8 cellular contexts compared by ENCODE assay signal in genomic region chr10:102118867-102119266, GRCh38. TPM values are rescaled to one million over a fixed set of nuclear protein-coding genes. Genes with fewer than 3 reads are reported as not detected.
A peak's percentile ranks its signal among the peaks of the same experiment; 100 is the strongest.
DNase-seq lines count a peak whose midpoint lies in the region; ATAC-seq and TF ChIP-seq lines count a peak whose summit lies in the region.

No MANE protein-coding gene starts in this region.

- H3K9me3 ChIP-seq in OCI-LY1 (ENCODE audit: low read length), result no peaks in the 10 kb centered on the region
- H3K9me3 ChIP-seq in upper lobe of left lung, result no peaks in the 10 kb centered on the region

- H3K36me3 ChIP-seq in OCI-LY1 (ENCODE audit: insufficient read depth, low read length), result no peaks in the 10 kb centered on the region
- H3K36me3 ChIP-seq in mesendoderm (ENCODE audit: control insufficient read depth, insufficient read depth, low read length), result no peaks in the 10 kb centered on the region
- H3K36me3 ChIP-seq in upper lobe of left lung, result no peaks in the 10 kb centered on the region

- H3K79me2 ChIP-seq in OCI-LY1 (ENCODE audit: insufficient read depth, low read length) (peaks cover 10% of the 10 kb centered on the region), mesendoderm (ENCODE audit: control insufficient read depth, insufficient read depth, low read length) (peaks cover 42% of the 10 kb centered on the region)

- no peaks in the 10 kb centered on the region for H3K27me3 Mint-ChIP-seq in chondrocyte (ENCODE audit: low read depth)

- TF ChIP-seq EP300 in upper lobe of left lung (IDR thresholded peaks at IDR 0.05), result no peak

- H3F3A ChIP-seq in OCI-LY1 (ENCODE audit: insufficient read depth, low read length), result no peaks in the 10 kb centered on the region

- H3K27me3 ChIP-seq in OCI-LY1 (ENCODE audit: insufficient read depth, low read length), result no peaks in the 10 kb centered on the region
- H3K27me3 ChIP-seq in mesendoderm (ENCODE audit: insufficient read depth, low read length, poor library complexity), result no peaks in the 10 kb centered on the region
- H3K27me3 ChIP-seq in upper lobe of left lung, result no peaks in the 10 kb centered on the region

- no peak overlapping the region for H2BK15ac ChIP-seq in mesendoderm (replicated peaks; ENCODE audit: low read depth)

- H3K36me3 Mint-ChIP-seq in chondrocyte (ENCODE audit: low read depth), result no peaks in the 10 kb centered on the region

- H3K4me2 ChIP-seq in OCI-LY1 (ENCODE audit: low read length) (peak overlapping the region; percentile 82), mesendoderm (ENCODE audit: low read length) (peak overlapping the region; percentile 73)

- no peak overlapping the region for H4K5ac ChIP-seq in mesendoderm (ENCODE audit: low read length)

- H3K9ac ChIP-seq in OCI-LY1 (ENCODE audit: low read length) (peak overlapping the region; percentile 95), mesendoderm (ENCODE audit: low read length) (peak overlapping the region; percentile 37)

- TF ChIP-seq CTCF in GM12865 (IDR thresholded peaks at IDR 0.05; ENCODE audit: insufficient read depth, low read depth, low read length, missing control alignments), result no peak
- no peak for TF ChIP-seq CTCF in OCI-LY1 (IDR thresholded peaks at IDR 0.05; ENCODE audit: low read length)
- no peak for TF ChIP-seq CTCF in chondrocyte (IDR thresholded peaks at IDR 0.05)
- no peak for TF ChIP-seq CTCF in upper lobe of left lung (IDR thresholded peaks at IDR 0.05)

- peaks cover 10% of the 10 kb centered on the region for H3K79me1 ChIP-seq in mesendoderm (ENCODE audit: low read length)

- H3K4me1 Mint-ChIP-seq in chondrocyte (ENCODE audit: low read depth), result peaks cover 60% of the 10 kb centered on the region

- no peak for TF ChIP-seq POLR2A in upper lobe of left lung (IDR thresholded peaks at IDR 0.05)

- H3K4me1 ChIP-seq in OCI-LY1 (ENCODE audit: insufficient read depth, low read length, severe bottlenecking) (peaks cover 53% of the 10 kb centered on the region), mesendoderm (ENCODE audit: control insufficient read depth, low read depth, low read length) (peaks cover 33% of the 10 kb centered on the region), upper lobe of left lung (peaks cover 58 to 67% (median 63%) of the 10 kb centered on the region in 4 donors)

- H4K8ac ChIP-seq in mesendoderm (ENCODE audit: low read depth, low read length), result no peak overlapping the region

- WGBS in mesendoderm (ENCODE audit: extremely low coverage, insufficient coverage, low lambda C conversion rate), result no CpG with 5 or more reads among the region's 6 CpGs
- WGBS in upper lobe of left lung, 2 donors, result 0 to 3% methylated on average over 4 to 6 of the region's 6 CpGs

- H2BK120ac ChIP-seq in mesendoderm (ENCODE audit: low read depth, low read length), result peak overlapping the region; percentile 7

- no peaks in the 10 kb centered on the region for H3K9me2 ChIP-seq in OCI-LY1 (ENCODE audit: low read depth, low read length)

- no peaks in the 10 kb centered on the region for H4K20me1 ChIP-seq in OCI-LY1 (ENCODE audit: insufficient read depth, low read length)

- H3K56ac ChIP-seq in mesendoderm (ENCODE audit: low read length), result peak overlapping the region; percentile 73

- DNase-seq in GM12865 (ENCODE audit: low read depth) (peak; percentile 39), chondrocyte (ENCODE audit: low spot score) (no peak), mesendoderm (peak; percentile 67), upper lobe of left lung (peak in 1 of 2 donors; percentile 76), NCI-H2196 treated with DMSO at 0.1 percent for 48 hours (lab: John Stamatoyannopoulos, UW; ENCODE audit: unreplicated experiment) (no peak), NOMO-1 (lab: John Stamatoyannopoulos, UW; ENCODE audit: unreplicated experiment in 2 of 2) (no peak)

- H3K4me3 ChIP-seq in GM12865 (ENCODE audit: low read depth, low read length) (peak overlapping the region; percentile 96), OCI-LY1 (ENCODE audit: low read depth, low read length, poor library complexity, severe bottlenecking) (peak overlapping the region; percentile 93), mesendoderm (ENCODE audit: low read length) (peak overlapping the region; percentile 8), upper lobe of left lung (peak overlapping the region; percentile 38 to 90 (median 83))

- peak overlapping the region; percentile 27 for H2AK5ac ChIP-seq in mesendoderm (ENCODE audit: low read length)

- no peak overlapping the region for H3K4ac ChIP-seq in mesendoderm (ENCODE audit: low read depth, low read length)

- H3K9me3 Mint-ChIP-seq in chondrocyte (ENCODE audit: low read depth), result no peaks in the 10 kb centered on the region

- H3K27ac ChIP-seq in OCI-LY1 (ENCODE audit: low read depth, low read length, poor library complexity, severe bottlenecking) (peak overlapping the region; percentile 91), mesendoderm (ENCODE audit: low read depth, low read length) (peak overlapping the region; percentile 27), upper lobe of left lung (peak overlapping the region; percentile 94 to 99 (median 98))

- H3K23ac ChIP-seq in mesendoderm (ENCODE audit: low read length), result no peak overlapping the region

- H3K18ac ChIP-seq in mesendoderm (ENCODE audit: low read length), result no peak overlapping the region

- no peak overlapping the region for H2AFZ ChIP-seq in OCI-LY1 (ENCODE audit: low read length)

- H3K4me3 Mint-ChIP-seq in chondrocyte (ENCODE audit: unreplicated experiment), result peak overlapping the region; percentile 81

- no peak overlapping the region for H2BK5ac ChIP-seq in mesendoderm (ENCODE audit: low read length)

- peak overlapping the region; percentile 99 for H3K27ac Mint-ChIP-seq in chondrocyte (ENCODE audit: unreplicated experiment)

- no peak for ATAC-seq in upper lobe of left lung (ENCODE audit: low FRiP score in 2 of 2)
- ATAC-seq in HG03139 (IDR thresholded peaks at IDR 0.05; ENCODE audit: unreplicated experiment), result no peak

RNA-seq across cellular contexts. Expression of gene LDB1, which starts 1.3 kb away (rescaled TPM):
- total RNA-seq in chondrocyte (64.6 to 73.9 TPM (median 65.7 TPM) in 3 replicates), upper lobe of left lung (100 to 1,000 TPM in 1 of 6 donors, 10 to 100 TPM in 5; 31.5 to 243 (median 54.9) TPM)
- polyA plus RNA-seq in mesendoderm (2013, experiment 1 of 2), result 57.8 TPM
- polyA plus RNA-seq in mesendoderm (2013, experiment 2 of 2), result 57.6 TPM

RNA-seq across cellular contexts. Expression of gene PPRC1, which starts 14.0 kb away (rescaled TPM):
- 42.9 to 47.3 TPM (median 44.4 TPM) in 3 replicates for total RNA-seq in chondrocyte
- 74.1 TPM for polyA plus RNA-seq in mesendoderm (2013, experiment 1 of 2)
- polyA plus RNA-seq in mesendoderm (2013, experiment 2 of 2), result 73.8 TPM
- 10 to 100 TPM; 29.3 to 57.6 (median 40.3) TPM for total RNA-seq in upper lobe of left lung

RNA-seq across cellular contexts. Expression of gene NOLC1, which starts 33.3 kb away (rescaled TPM):
- total RNA-seq in chondrocyte (36.2 to 50.6 TPM (median 38.8 TPM) in 3 replicates), upper lobe of left lung (10 to 100 TPM; 21.4 to 72.8 (median 44.3) TPM)
- 285 TPM for polyA plus RNA-seq in mesendoderm (2013, experiment 1 of 2)
- 294 TPM for polyA plus RNA-seq in mesendoderm (2013, experiment 2 of 2)

RNA-seq across cellular contexts. Expression of gene HPS6, which starts 53.7 kb away (rescaled TPM):
- 19.4 to 21.8 TPM (median 20.1 TPM) in 3 replicates for total RNA-seq in chondrocyte
- polyA plus RNA-seq in mesendoderm (2013, experiment 1 of 2), result 4.6 TPM
- polyA plus RNA-seq in mesendoderm (2013, experiment 2 of 2), result 4.8 TPM
- 10 to 100 TPM; 20.2 to 39.2 (median 30.1) TPM for total RNA-seq in upper lobe of left lung

Comparison
In these comparisons a context has a peak if more than half of its experiments do, and no peak if none do; other contexts are left out.
1. DNase-seq: peak in GM12865 (single experiment) and mesendoderm (single experiment); none in chondrocyte (single experiment), NCI-H2196 treated with DMSO at 0.1 percent for 48 hours (single experiment) and NOMO-1 (0 of 2).
2. H3K4me3 ChIP-seq: peak in every context shown above with its lines; median percentile 96 in GM12865; 93 in OCI-LY1; 83 in upper lobe of left lung; 8 in mesendoderm.
3. H3K27ac ChIP-seq: peak in every context shown above with its lines; median percentile 98 in upper lobe of left lung; 91 in OCI-LY1; 27 in mesendoderm.